In genomic region chr4:74039065-74039763, GRCh38 we compare ENCODE assay signal across 8 cellular contexts. TPM values are rescaled to one million over a fixed set of nuclear protein-coding genes. Genes with fewer than 3 reads are reported as not detected.
DNase-seq lines count a peak whose midpoint lies in the region; ATAC-seq and TF ChIP-seq lines count a peak whose summit lies in the region.

No MANE protein-coding gene starts in this region.

- peaks cover 30 to 65% of the 10 kb centered on the region in 2 donors for H3K27me3 Mint-ChIP-seq in CD8-positive, alpha-beta memory T cell
- H3K27me3 Mint-ChIP-seq in central memory CD8-positive, alpha-beta T cell, result peaks cover 55% of the 10 kb centered on the region

- no peak for DNase-seq in CD8-positive, alpha-beta memory T cell
- DNase-seq in central memory CD8-positive, alpha-beta T cell (ENCODE audit: low spot score in 2 of 2), result no peak
- DNase-seq in lung microvascular endothelial cell (ENCODE audit: low read depth in 2 of 2), result peak; percentile 30 to 37
- DNase-seq in NCI-H1436 (lab: John Stamatoyannopoulos, UW), result no peak

- 8% methylated on average over 12 of the region's 12 CpGs for WGBS in urinary bladder

- peak overlapping the region; percentile 74 for H3K27ac ChIP-seq in CD8-positive, alpha-beta memory T cell (ENCODE audit: low read depth, low read length)
- no peak overlapping the region for H3K27ac ChIP-seq in KMS-11
- no peak overlapping the region for H3K27ac ChIP-seq in urinary bladder (ENCODE audit: low read depth)

- POLR2A ChIA-PET in CD8-positive, alpha-beta memory T cell (lab: Charles Lee), result no interaction called here

- H2AFZ ChIP-seq in KMS-11 (ENCODE audit: low read depth), result peak overlapping the region; percentile 100

- no peaks in the 10 kb centered on the region for H3K36me3 Mint-ChIP-seq in CD8-positive, alpha-beta memory T cell
- H3K36me3 Mint-ChIP-seq in central memory CD8-positive, alpha-beta T cell (ENCODE audit: insufficient read depth), result peaks cover 3% of the 10 kb centered on the region

- CTCF ChIA-PET in CD8-positive, alpha-beta memory T cell (lab: Charles Lee), result interaction anchor here (1.3 to 1.9 kb wide), 2 partner anchors 15 to 22 kb away, joined by 3 to 4 read pairs; no protein-coding TSS in a partner anchor

- ATAC-seq in GM19455 (IDR thresholded peaks at IDR 0.05; ENCODE audit: unreplicated experiment) (peak; percentile 40), HG03196 (IDR thresholded peaks at IDR 0.05; ENCODE audit: unreplicated experiment) (no peak)
- no peak for ATAC-seq in central memory CD8-positive, alpha-beta T cell (replicated peaks; ENCODE audit: extremely low read depth, poor library complexity, severe bottlenecking)

- no peak for TF ChIP-seq CTCF in KMS-11 (conservative IDR thresholded peaks at IDR 0.05; ENCODE audit: low read depth, low read length)

- no peaks in the 10 kb centered on the region for H3K4me1 ChIP-seq in CD8-positive, alpha-beta memory T cell (ENCODE audit: insufficient read depth, low read length)
- H3K4me1 ChIP-seq in KMS-11 (ENCODE audit: low read depth, poor library complexity, severe bottlenecking) (peaks cover 6% of the 10 kb centered on the region), urinary bladder (ENCODE audit: insufficient read depth) (no peaks in the 10 kb centered on the region)

- H3K27ac Mint-ChIP-seq in CD8-positive, alpha-beta memory T cell, result peak overlapping the region in 1 of 8 donors; percentile 39
- no peak overlapping the region for H3K27ac Mint-ChIP-seq in central memory CD8-positive, alpha-beta T cell (ENCODE audit: low read depth)

- H3K9me3 Mint-ChIP-seq in CD8-positive, alpha-beta memory T cell, result peaks cover 0 to 4% (median 0%) of the 10 kb centered on the region in 5 donors
- no peaks in the 10 kb centered on the region for H3K9me3 Mint-ChIP-seq in central memory CD8-positive, alpha-beta T cell

- no peaks in the 10 kb centered on the region for H3K27me3 ChIP-seq in CD8-positive, alpha-beta memory T cell (ENCODE audit: insufficient read depth, low read length, poor library complexity, severe bottlenecking)
- no peaks in the 10 kb centered on the region for H3K27me3 ChIP-seq in KMS-11 (ENCODE audit: insufficient read depth, low read depth)

- peaks cover 8 to 17% (median 14%) of the 10 kb centered on the region in 3 donors for H3K4me1 Mint-ChIP-seq in CD8-positive, alpha-beta memory T cell
- H3K4me1 Mint-ChIP-seq in central memory CD8-positive, alpha-beta T cell, result peaks cover 14% of the 10 kb centered on the region

- no peaks in the 10 kb centered on the region for H3K9me3 ChIP-seq in CD8-positive, alpha-beta memory T cell (ENCODE audit: low read length)

- peak overlapping the region; percentile 84 for H3K4me2 ChIP-seq in KMS-11

- peak overlapping the region; percentile 63; the same call in 1 of the 2 replicates for H3K9ac ChIP-seq in KMS-11

- H4K20me1 ChIP-seq in KMS-11 (ENCODE audit: insufficient read depth), result no peaks in the 10 kb centered on the region

- peak overlapping the region in 6 of 7 donors; percentile 40 to 78 (median 60) for H3K4me3 Mint-ChIP-seq in CD8-positive, alpha-beta memory T cell
- peak overlapping the region; percentile 67 for H3K4me3 Mint-ChIP-seq in central memory CD8-positive, alpha-beta T cell

- no peaks in the 10 kb centered on the region for H3K36me3 ChIP-seq in CD8-positive, alpha-beta memory T cell (ENCODE audit: insufficient read depth, low read length)
- H3K36me3 ChIP-seq in KMS-11 (ENCODE audit: insufficient read depth), result no peaks in the 10 kb centered on the region
- no peaks in the 10 kb centered on the region for H3K36me3 ChIP-seq in urinary bladder (ENCODE audit: insufficient read depth)

- H3K4me3 ChIP-seq in CD8-positive, alpha-beta memory T cell (ENCODE audit: low read length), result peak overlapping the region; percentile 45
- peak overlapping the region; percentile 69 for H3K4me3 ChIP-seq in KMS-11 (IDR thresholded peaks at IDR 0.05; ENCODE audit: insufficient read depth, low read depth, low read length)
- peak overlapping the region; percentile 77 for H3K4me3 ChIP-seq in urinary bladder (ENCODE audit: low read depth, low read length)

- H3K79me2 ChIP-seq in KMS-11 (ENCODE audit: insufficient read depth, low read depth), result no peaks in the 10 kb centered on the region

RNA-seq across cellular contexts. Expression of gene CXCL3, which starts 0.7 kb away (rescaled TPM):
- total RNA-seq in CD8-positive, alpha-beta memory T cell, result not detected
- polyA plus RNA-seq in CD8-positive, alpha-beta memory T cell, result not detected
- total RNA-seq in lung microvascular endothelial cell (0.22 and 0.79 TPM in 2 replicates), urinary bladder (not detected)
- polyA plus RNA-seq in urinary bladder, result 0.95 TPM

RNA-seq across cellular contexts. Expression of gene CXCL5, which starts 40.7 kb away (rescaled TPM):
- not detected for total RNA-seq in CD8-positive, alpha-beta memory T cell
- polyA plus RNA-seq in CD8-positive, alpha-beta memory T cell, result not detected
- under 0.01 and 0.22 TPM in 2 replicates for total RNA-seq in lung microvascular endothelial cell
- 0.11 TPM for total RNA-seq in urinary bladder
- polyA plus RNA-seq in urinary bladder, result 0.04 TPM

RNA-seq across cellular contexts. Expression of gene PPBP, which starts 51.2 kb away (rescaled TPM):
- total RNA-seq in CD8-positive, alpha-beta memory T cell, result not detected
- polyA plus RNA-seq in CD8-positive, alpha-beta memory T cell, result not detected
- total RNA-seq in lung microvascular endothelial cell (not detected in 2 replicates), urinary bladder (6.5 TPM)
- 0.18 TPM for polyA plus RNA-seq in urinary bladder

RNA-seq across cellular contexts. Expression of gene PF4, which starts 57.4 kb away (rescaled TPM):
- total RNA-seq in CD8-positive, alpha-beta memory T cell, result not detected
- not detected for polyA plus RNA-seq in CD8-positive, alpha-beta memory T cell
- total RNA-seq in lung microvascular endothelial cell (not detected in 2 replicates), urinary bladder (0.58 TPM)
- polyA plus RNA-seq in urinary bladder, result 0.18 TPM

RNA-seq across cellular contexts. Expression of gene CXCL2, which starts 59.8 kb away (rescaled TPM):
- under 1 TPM in 1 of 2 experiments, not detected in 1; 0.26 TPM for total RNA-seq in CD8-positive, alpha-beta memory T cell
- not detected for polyA plus RNA-seq in CD8-positive, alpha-beta memory T cell
- total RNA-seq in lung microvascular endothelial cell (2.0 and 6.0 TPM in 2 replicates), urinary bladder (2.2 TPM)
- 9.4 TPM for polyA plus RNA-seq in urinary bladder

Comparison
In these comparisons a context has a peak if more than half of its experiments do, and no peak if none do; other contexts are left out.
1. DNase-seq: peak in lung microvascular endothelial cell (2 of 2); none in CD8-positive, alpha-beta memory T cell (0 of 5), central memory CD8-positive, alpha-beta T cell (0 of 2) and NCI-H1436 (single experiment).
2. Peak in every context shown above with its lines, with median percentiles within 50 percentile points of each other: H3K4me3 ChIP-seq.